Comparison of ENCODE assay signal across 9 cellular contexts in genomic region chr7:75937958-75938786, GRCh38. TPM values are rescaled to one million over a fixed set of nuclear protein-coding genes. Genes with fewer than 3 reads are reported as not detected.
DNase-seq lines count a peak whose midpoint lies in the region; ATAC-seq and TF ChIP-seq lines count a peak whose summit lies in the region.
"Had no signal": no experiment of that assay in that cellular context is flagged by ENCODE, and none has a peak within 500 bp of the region (broad histone marks: within the 10 kb centered on the region; RNA-seq: fewer than 3 reads in every experiment).

No MANE protein-coding gene starts in this region.

- peak overlapping the region; percentile 51 for H3K27ac ChIP-seq in cardiac muscle cell
- H3K27ac ChIP-seq: epithelial cell of prostate had no signal

- no peaks in the 10 kb centered on the region for H3K4me1 ChIP-seq in cardiac muscle cell (ENCODE audit: low read depth)

- no peak for TF ChIP-seq CTCF in cardiac muscle cell (IDR thresholded peaks at IDR 0.05; ENCODE audit: low read depth, low read length)
- TF ChIP-seq CTCF in progenitor cell of endocrine pancreas (IDR thresholded peaks at IDR 0.05; ENCODE audit: unreplicated experiment) = no peak

- no peak overlapping the region for H3K4me3 ChIP-seq in cardiac muscle cell

- peaks cover 7% of the 10 kb centered on the region for H3K4me1 Mint-ChIP-seq in progenitor cell of endocrine pancreas (ENCODE audit: low read depth)
- peaks cover 12% of the 10 kb centered on the region for H3K4me1 Mint-ChIP-seq in stimulated activated memory B cell treated with anti-CD40 and anti-IgM and Interleukin-4, amounts not matched to agents 10 μg/mL and 1 μg/mL and 100 μg/mL, for 72 hours
- H3K4me1 Mint-ChIP-seq in activated CD8-positive, alpha-beta memory T cell treated with anti-CD3 and anti-CD28 coated beads, Interleukin-2, amount 10 ng/mL, durations not matched to agents 7 days and 5 days = no peaks in the 10 kb centered on the region

- H3K36me3 Mint-ChIP-seq in progenitor cell of endocrine pancreas (ENCODE audit: insufficient read depth) = peaks cover 5% of the 10 kb centered on the region
- H3K36me3 Mint-ChIP-seq in stimulated activated memory B cell treated with anti-CD40 and anti-IgM and Interleukin-4, amounts not matched to agents 10 μg/mL and 1 μg/mL and 100 μg/mL, for 72 hours = peaks cover 26% of the 10 kb centered on the region
- no peaks in the 10 kb centered on the region for H3K36me3 Mint-ChIP-seq in activated CD8-positive, alpha-beta memory T cell treated with anti-CD3 and anti-CD28 coated beads, Interleukin-2, amount 10 ng/mL, durations not matched to agents 7 days and 5 days

- DNase-seq in Caki2 (ENCODE audit: low read depth) (peak; percentile 95), UCSD-AML1 (lab: John Stamatoyannopoulos, UW; ENCODE audit: unreplicated experiment) (peak; percentile 13), cardiac muscle cell (ENCODE audit: low read depth in 1 of 2, low spot score in 1 of 2) (peak in 1 of 2 donors; percentile 91), progenitor cell of endocrine pancreas (ENCODE audit: low spot score, unreplicated experiment) (no peak), NCI-H526 treated with DMSO at 0.1 percent for 48 hours (lab: John Stamatoyannopoulos, UW) (no peak), G401 (ENCODE audit: low spot score) (no peak)
- no peak for DNase-seq in activated CD8-positive, alpha-beta memory T cell treated with anti-CD3 and anti-CD28 coated beads, Interleukin-2, amount 10 ng/mL, durations not matched to agents 7 days and 5 days

- no peaks in the 10 kb centered on the region for H3K27me3 Mint-ChIP-seq in progenitor cell of endocrine pancreas
- H3K27me3 Mint-ChIP-seq in stimulated activated memory B cell treated with anti-CD40 and anti-IgM and Interleukin-4, amounts not matched to agents 10 μg/mL and 1 μg/mL and 100 μg/mL, for 72 hours = no peaks in the 10 kb centered on the region
- no peaks in the 10 kb centered on the region for H3K27me3 Mint-ChIP-seq in activated CD8-positive, alpha-beta memory T cell treated with anti-CD3 and anti-CD28 coated beads, Interleukin-2, amount 10 ng/mL, durations not matched to agents 7 days and 5 days

- no peaks in the 10 kb centered on the region for H3K36me3 ChIP-seq in cardiac muscle cell

- H3K27ac Mint-ChIP-seq in progenitor cell of endocrine pancreas = peak overlapping the region; percentile 62
- H3K27ac Mint-ChIP-seq in stimulated activated memory B cell treated with anti-CD40 and anti-IgM and Interleukin-4, amounts not matched to agents 10 μg/mL and 1 μg/mL and 100 μg/mL, for 72 hours = no peak overlapping the region
- H3K27ac Mint-ChIP-seq in activated CD8-positive, alpha-beta memory T cell treated with anti-CD3 and anti-CD28 coated beads, Interleukin-2, amount 10 ng/mL, durations not matched to agents 7 days and 5 days = no peak overlapping the region

- H3K9me3 Mint-ChIP-seq in progenitor cell of endocrine pancreas (ENCODE audit: low read depth) = peaks cover 8% of the 10 kb centered on the region
- peaks cover 4% of the 10 kb centered on the region for H3K9me3 Mint-ChIP-seq in stimulated activated memory B cell treated with anti-CD40 and anti-IgM and Interleukin-4, amounts not matched to agents 10 μg/mL and 1 μg/mL and 100 μg/mL, for 72 hours
- no peaks in the 10 kb centered on the region for H3K9me3 Mint-ChIP-seq in activated CD8-positive, alpha-beta memory T cell treated with anti-CD3 and anti-CD28 coated beads, Interleukin-2, amount 10 ng/mL, durations not matched to agents 7 days and 5 days (ENCODE audit: low read depth)

- no peaks in the 10 kb centered on the region for H3K9me3 ChIP-seq in cardiac muscle cell (ENCODE audit: low read depth)

- no peaks in the 10 kb centered on the region for H3K27me3 ChIP-seq in cardiac muscle cell

- H3K4me3 Mint-ChIP-seq in progenitor cell of endocrine pancreas (ENCODE audit: low read depth) = no peak overlapping the region
- H3K4me3 Mint-ChIP-seq in stimulated activated memory B cell treated with anti-CD40 and anti-IgM and Interleukin-4, amounts not matched to agents 10 μg/mL and 1 μg/mL and 100 μg/mL, for 72 hours = no peak overlapping the region
- H3K4me3 Mint-ChIP-seq in activated CD8-positive, alpha-beta memory T cell treated with anti-CD3 and anti-CD28 coated beads, Interleukin-2, amount 10 ng/mL, durations not matched to agents 7 days and 5 days = no peak overlapping the region

- in situ Hi-C loops in Caki2 (cut with HindIII; ENCODE audit: low pct_unique_long_range_greater_than_20kb, low sequenced_read_pairs) (no loop called here), G401 (cut with HindIII; ENCODE audit: low sequenced_read_pairs) (no loop called here)

- CTCF ChIA-PET in activated CD8-positive, alpha-beta memory T cell treated with anti-CD3 and anti-CD28 coated beads, Interleukin-2, amount 10 ng/mL, durations not matched to agents 7 days and 5 days (lab: Charles Lee) = no interaction called here

- no peak for ATAC-seq in stimulated activated memory B cell treated with anti-CD40 and anti-IgM and Interleukin-4, amounts not matched to agents 10 μg/mL and 1 μg/mL and 100 μg/mL, for 72 hours
- no peak for ATAC-seq in activated CD8-positive, alpha-beta memory T cell treated with anti-CD3 and anti-CD28 coated beads, Interleukin-2, amount 10 ng/mL, durations not matched to agents 7 days and 5 days

RNA-seq across cellular contexts. Expression of gene POR, which starts 23.2 kb away (rescaled TPM):
- 94.8 and 144 TPM in 2 replicates for total RNA-seq in Caki2 (2014; rRNA removed; shearing (Covaris generic); ENCODE audit: low replicate concordance)
- 95.6 and 97.9 TPM in 2 replicates for total RNA-seq in cardiac muscle cell
- polyA plus RNA-seq in cardiac muscle cell = 87.9 and 101 TPM in 2 replicates
- total RNA-seq in progenitor cell of endocrine pancreas = 87.2 and 91.5 TPM in 2 replicates
- total RNA-seq in G401 (2014; rRNA removed; shearing (Covaris generic)) = 44.1 and 73.3 TPM in 2 replicates
- total RNA-seq in activated CD8-positive, alpha-beta memory T cell treated with anti-CD3 and anti-CD28 coated beads, Interleukin-2, amount 10 ng/mL, durations not matched to agents 7 days and 5 days = 10 to 100 TPM; 52.0 to 57.6 TPM

RNA-seq across cellular contexts. Expression of gene TMEM120A, which starts 56.2 kb away (rescaled TPM):
- 28.8 and 36.5 TPM in 2 replicates for total RNA-seq in Caki2 (2014; rRNA removed; shearing (Covaris generic); ENCODE audit: low replicate concordance)
- total RNA-seq in cardiac muscle cell (20.0 and 24.6 TPM in 2 replicates), progenitor cell of endocrine pancreas (35.7 and 39.3 TPM in 2 replicates)
- 56.9 and 69.9 TPM in 2 replicates for polyA plus RNA-seq in cardiac muscle cell
- total RNA-seq in G401 (2014; rRNA removed; shearing (Covaris generic)) = 18.2 and 19.6 TPM in 2 replicates
- total RNA-seq in activated CD8-positive, alpha-beta memory T cell treated with anti-CD3 and anti-CD28 coated beads, Interleukin-2, amount 10 ng/mL, durations not matched to agents 7 days and 5 days = 10 to 100 TPM; 25.4 to 27.0 TPM

RNA-seq across cellular contexts. Expression of gene RHBDD2, which starts 59.3 kb away (rescaled TPM):
- total RNA-seq in Caki2 (2014; rRNA removed; shearing (Covaris generic); ENCODE audit: low replicate concordance) = 19.8 and 21.8 TPM in 2 replicates
- total RNA-seq in cardiac muscle cell (83.6 and 115 TPM in 2 replicates), progenitor cell of endocrine pancreas (62.9 and 64.6 TPM in 2 replicates)
- polyA plus RNA-seq in cardiac muscle cell = 190 and 223 TPM in 2 replicates
- total RNA-seq in G401 (2014; rRNA removed; shearing (Covaris generic)) = 27.0 and 28.3 TPM in 2 replicates
- total RNA-seq in activated CD8-positive, alpha-beta memory T cell treated with anti-CD3 and anti-CD28 coated beads, Interleukin-2, amount 10 ng/mL, durations not matched to agents 7 days and 5 days = 10 to 100 TPM; 25.4 to 48.0 TPM

Comparison
In these comparisons a context has a peak if more than half of its experiments do, and no peak if none do; other contexts are left out.
1. DNase-seq: peak in Caki2 (single experiment) and UCSD-AML1 (single experiment); none in progenitor cell of endocrine pancreas (single experiment), NCI-H526 treated with DMSO at 0.1 percent for 48 hours (single experiment), G401 (single experiment) and activated CD8-positive, alpha-beta memory T cell treated with anti-CD3 and anti-CD28 coated beads, Interleukin-2, amount 10 ng/mL, durations not matched to agents 7 days and 5 days (single experiment).